In genomic region chr12:19810213-19810612, GRCh38 we compare ENCODE assay signal across 22 cellular contexts.
DNase-seq lines count a peak whose midpoint lies in the region; ATAC-seq, FAIRE-seq and TF ChIP-seq lines count a peak whose summit lies in the region.
"Had no signal": no experiment of that assay in that cellular context is flagged by ENCODE, and none has a peak within 500 bp of the region (broad histone marks: within the 10 kb centered on the region; RNA-seq: fewer than 3 reads in every experiment).

No MANE protein-coding gene starts in this region.

- DNase-seq in adipocyte (ENCODE audit: low read depth): peak; percentile 4
- DNase-seq in sciatic nerve (ENCODE audit: low spot score): no peak
- no peak for DNase-seq in foreskin keratinocyte
- DNase-seq: CD4-positive, alpha-beta T cell; COR-L47; DMS79; H9; HFFc6; NCI-H1092 treated with DMSO at 0.1 percent for 48 hours; NCI-H146; NCI-H2029 treated with DMSO at 0.1 percent for 48 hours; NCI-H2171 treated with DMSO at 0.1 percent for 48 hours; NCI-H524 treated with DMSO at 0.1 percent for 48 hours; NCI-H82 had no signal

- TF ChIP-seq EP300 in Ishikawa (IDR thresholded peaks at IDR 0.05; ENCODE audit: borderline replicate concordance): no peak

- TF ChIP-seq CTCF in foreskin keratinocyte (conservative IDR thresholded peaks at IDR 0.05): no peak

- no peak for TF ChIP-seq RAD21 in Ishikawa (IDR thresholded peaks at IDR 0.05; ENCODE audit: low read depth)

- ATAC-seq in sciatic nerve: peak; percentile 81
- no peak for ATAC-seq in GM18519 (IDR thresholded peaks at IDR 0.05; ENCODE audit: low FRiP score, unreplicated experiment)
- no peak for ATAC-seq in esophagus mucosa
- ATAC-seq in foreskin keratinocyte: no peak
- ATAC-seq: K562, Panc1 had no signal

- no peak overlapping the region for H3K4me3 ChIP-seq in adipocyte (ENCODE audit: low read length)
- H3K4me3 ChIP-seq: BLaER1, K562, SJSA1 had no signal

- H3K4me1 ChIP-seq in adipocyte (ENCODE audit: control insufficient read depth, insufficient read depth, low read length) (no peaks in the 10 kb centered on the region), foreskin keratinocyte (no peaks in the 10 kb centered on the region)
- H3K4me1 ChIP-seq: BLaER1, SJSA1 had no signal

- no peaks in the 10 kb centered on the region for H3K36me3 ChIP-seq in adipocyte (ENCODE audit: control insufficient read depth, insufficient read depth, low read length, severe bottlenecking)
- H3K36me3 ChIP-seq: BLaER1, SJSA1 had no signal

- H3K27me3 ChIP-seq in adipocyte (replicated peaks; ENCODE audit: control insufficient read depth, insufficient read depth, low read length) (no peaks in the 10 kb centered on the region), foreskin keratinocyte (no peaks in the 10 kb centered on the region)
- H3K27me3 ChIP-seq: BLaER1, SJSA1 had no signal

- FAIRE-seq in endometrium (lab: Jason Lieb, UNC): peak; percentile 12
- FAIRE-seq: K562 had no signal

- no peak overlapping the region for H3K9ac ChIP-seq in adipocyte (ENCODE audit: low read length)
- H3K9ac ChIP-seq: BLaER1 had no signal

- H3K27ac ChIP-seq in foreskin keratinocyte: no peak overlapping the region
- H3K27ac ChIP-seq: BLaER1, SJSA1 had no signal

- H3K9me3 ChIP-seq in adipocyte (ENCODE audit: control insufficient read depth, low read length): no peaks in the 10 kb centered on the region
- H3K9me3 ChIP-seq: SJSA1 had no signal

- intact Hi-C loops in sciatic nerve (cut with DNase I): no loop called here

TF ChIP-seq in Ishikawa, 13 proteins besides CTCF, POLR2A, EP300 and RAD21:
- no peak for TF ChIP-seq TCF12 (IDR thresholded peaks at IDR 0.05; ENCODE audit: low read depth)
- TF ChIP-seq CEBPB (IDR thresholded peaks at IDR 0.05): peak; percentile 29; the same call in 1 of the 2 replicates
TF ChIP-seq in Ishikawa: peak in this region for 1.
